ENCODE assay signal across 18 cellular contexts in genomic region chr7:86911703-86912102, GRCh38.
DNase-seq lines count a peak whose midpoint lies in the region; ATAC-seq, FAIRE-seq and TF ChIP-seq lines count a peak whose summit lies in the region.
"Had no signal": no experiment of that assay in that cellular context is flagged by ENCODE, and none has a peak within 500 bp of the region (broad histone marks: within the 10 kb centered on the region; RNA-seq: fewer than 3 reads in every experiment).

No MANE protein-coding gene starts in this region.

- TF ChIP-seq CTCF in GM12878 (IDR thresholded peaks at IDR 0.05 in 2 of 3, conservative IDR thresholded peaks at IDR 0.05 in 1 of 3; ENCODE audit: control insufficient read depth in 2 of 3, extremely low read depth in 1 of 3, insufficient read depth in 1 of 3, low read depth in 3 of 3, low read length in 3 of 3) = peak in 2 of 3 experiments; percentile 12 to 24; a peak in 1 of 6 replicates
- TF ChIP-seq CTCF in osteoblast (IDR thresholded peaks at IDR 0.05; ENCODE audit: extremely low read depth, low read depth, low read length) = peak; percentile 8

- H2AFZ ChIP-seq in GM12878 (ENCODE audit: control insufficient read depth, low read depth, low read length) (no peak overlapping the region), osteoblast (ENCODE audit: low read length) (no peak overlapping the region)

- H3K36me3 ChIP-seq in GM12878 (ENCODE audit: control insufficient read depth in 2 of 2, insufficient read depth in 2 of 2, low read length in 1 of 2) (no peaks in the 10 kb centered on the region), osteoblast (ENCODE audit: insufficient read depth, low read length) (no peaks in the 10 kb centered on the region)
- H3K36me3 ChIP-seq: HAP-1, pancreas, tibial nerve had no signal

- TF ChIP-seq RAD21 in GM12878 (IDR thresholded peaks at IDR 0.05; ENCODE audit: insufficient read depth, low read depth, low read length) = peak; percentile 16; the same call in 1 of the 2 replicates

- WGBS in GM12878 (ENCODE audit: insufficient coverage, insufficient replicate concordance, low lambda C conversion rate, missing lambda C conversion rate) = 58% methylated on average over 1 of the region's 1 CpG

- H3K79me2 ChIP-seq in GM12878 (ENCODE audit: control insufficient read depth, insufficient read depth, low read length) (no peaks in the 10 kb centered on the region), osteoblast (ENCODE audit: insufficient read depth, low read length) (no peaks in the 10 kb centered on the region)

- no peak overlapping the region for H3K9ac ChIP-seq in GM12878 (ENCODE audit: control insufficient read depth, insufficient read depth, low read length)

- H4K20me1 ChIP-seq in GM12878 (ENCODE audit: control insufficient read depth, insufficient read depth) (no peaks in the 10 kb centered on the region), osteoblast (ENCODE audit: insufficient read depth, low read length) (no peaks in the 10 kb centered on the region)

- TF ChIP-seq EP300 in GM12878 (IDR thresholded peaks at IDR 0.05; ENCODE audit: borderline replicate concordance in 1 of 2, control insufficient read depth in 1 of 2, low read depth in 2 of 2, low read length in 2 of 2) = no peak

- DNase-seq in NCI-H1436 (lab: John Stamatoyannopoulos, UW) (peak; percentile 2), NCI-H1436 treated with DMSO at 0.1 percent for 48 hours (lab: John Stamatoyannopoulos, UW) (no peak), LHCN-M2 (ENCODE audit: low read depth) (peak; percentile 11), GM12878 (ENCODE audit: low read depth, low spot score) (no peak), osteoblast (ENCODE audit: insufficient read length, low spot score, missing footprints) (no peak), MV-4-11 (lab: John Stamatoyannopoulos, UW) (no peak)
- no peak for DNase-seq in effector CD4-positive, alpha-beta T cell
- DNase-seq: activated CD8-positive, alpha-beta T cell treated with anti-CD3 and anti-CD28 coated beads, Interleukin-2, amount 10 ng/mL, durations not matched to agents 7 days and 5 days; activated naive CD4-positive, alpha-beta T cell; pancreas; stimulated activated CD8-positive, alpha-beta memory T cell treated with anti-CD3 and anti-CD28 coated beads, Interleukin-4, amount 100 ng/mL, for 48 hours had no signal

- H3K4me3 ChIP-seq in GM12878 (no peak overlapping the region), osteoblast (ENCODE audit: insufficient read depth, low read length) (no peak overlapping the region)
- H3K4me3 ChIP-seq: cardiac muscle cell, HAP-1, pancreas, tibial nerve had no signal

- no peak for TF ChIP-seq POLR2A in GM12878 (IDR thresholded peaks at IDR 0.05; ENCODE audit: low read depth, low read length)

- H3K4me1 ChIP-seq in GM12878 (ENCODE audit: control insufficient read depth, insufficient read depth, low read length) (no peaks in the 10 kb centered on the region), osteoblast (ENCODE audit: insufficient read depth, low read length) (no peaks in the 10 kb centered on the region)
- H3K4me1 ChIP-seq: HAP-1, pancreas, tibial nerve had no signal

- SMC1A ChIA-PET in GM12878 (lab: Charles Lee; ENCODE audit: uncharacterized antibody, unreplicated experiment) = interaction anchor here (1.1 kb wide), 1 partner anchor 236 kb away, joined by 3 read pairs; no protein-coding TSS in a partner anchor

- H3K4me2 ChIP-seq in GM12878 (ENCODE audit: control insufficient read depth, insufficient read depth) (no peak overlapping the region), osteoblast (ENCODE audit: insufficient read depth, low read length) (no peak overlapping the region)

- H3K27me3 ChIP-seq in GM12878 (replicated peaks in 1 of 2; ENCODE audit: control insufficient read depth in 2 of 2, insufficient read depth in 2 of 2, low read length in 1 of 2) (no peaks in the 10 kb centered on the region), osteoblast (ENCODE audit: insufficient read depth, low read length) (no peaks in the 10 kb centered on the region)
- H3K27me3 ChIP-seq: cardiac muscle cell, pancreas, tibial nerve had no signal

- intact Hi-C loops in GM12878 (cut with micrococcal nuclease; ENCODE audit: unreplicated experiment) = loop anchor here (10.0 kb wide), 1 partner anchor 57 kb away; no protein-coding TSS in a partner anchor

- H3K27ac ChIP-seq in GM12878 (ENCODE audit: control insufficient read depth, insufficient read depth) (no peak overlapping the region), osteoblast (ENCODE audit: low read depth, low read length) (no peak overlapping the region)
- H3K27ac ChIP-seq: cardiac muscle cell, pancreas, tibial nerve had no signal

- in situ Hi-C loops in GM12878 (cut with MboI) = no loop called here

- CTCF ChIA-PET in GM12878 (lab: Yijun Ruan, JAX) = interaction anchor here (1.0 to 2.6 kb wide), 8 partner anchors 11 to 1012 kb away, joined by 3 to 11 read pairs (median 3); no protein-coding TSS in a partner anchor

- FAIRE-seq in GM12878 (lab: Jason Lieb, UNC) = no peak
- FAIRE-seq: D721Med, endothelial cell of umbilical vein, pancreas, RCC 7860 had no signal

- no peaks in the 10 kb centered on the region for H3K9me3 ChIP-seq in GM12878 (replicated peaks; ENCODE audit: control insufficient read depth, insufficient read depth, low read length)
- H3K9me3 ChIP-seq in osteoblast (ENCODE audit: low read depth, low read length) = no peaks in the 10 kb centered on the region
- H3K9me3 ChIP-seq: HAP-1, pancreas, tibial nerve had no signal

- RAD21 ChIA-PET in GM12878 (lab: Charles Lee; ENCODE audit: unreplicated experiment) = interaction anchor here (1.1 to 1.7 kb wide), 3 partner anchors 11 to 239 kb away, joined by 3 to 4 read pairs (median 3); no protein-coding TSS in a partner anchor

- no TSS peak for BruUV-seq in GM12878 (replicated peaks; lab: Mats Ljungman, UMichigan)

- ATAC-seq in GM12878 (0 out of 3 replicates have a peak, but pooled peaks have one; percentile 34), HG02763 (IDR thresholded peaks at IDR 0.05; ENCODE audit: unreplicated experiment) (no peak)
- ATAC-seq: activated CD8-positive, alpha-beta T cell treated with anti-CD3 and anti-CD28 coated beads, Interleukin-2, amount 10 ng/mL, durations not matched to agents 7 days and 5 days; pancreas had no signal

- POLR2A ChIA-PET in GM12878 (lab: Charles Lee) = no interaction called here

TF ChIP-seq in GM12878, 131 proteins besides CTCF, POLR2A, EP300 and RAD21 (continues in another document):
- TF ChIP-seq ZBTB4 (CRISPR knock-in tag; IDR thresholded peaks at IDR 0.05) (no peak), CREB1 (IDR thresholded peaks at IDR 0.05; ENCODE audit: low read depth) (no peak), RAD51 (IDR thresholded peaks at IDR 0.05) (no peak), GATAD2B (conservative IDR thresholded peaks at IDR 0.05; ENCODE audit: low read depth) (no peak), MAX (IDR thresholded peaks at IDR 0.05; ENCODE audit: low read depth, low read length) (no peak), BACH1 (IDR thresholded peaks at IDR 0.05; ENCODE audit: borderline replicate concordance) (no peak), BMI1 (IDR thresholded peaks at IDR 0.05; ENCODE audit: borderline replicate concordance) (no peak), TCF7 (IDR thresholded peaks at IDR 0.05; ENCODE audit: borderline replicate concordance) (no peak), USF1 (IDR thresholded peaks at IDR 0.05; ENCODE audit: borderline replicate concordance, extremely low read length, insufficient read depth, low read depth, low read length) (no peak), RUNX3 (IDR thresholded peaks at IDR 0.05; ENCODE audit: low read length) (no peak), FOXK2 (IDR thresholded peaks at IDR 0.05) (no peak), ZZZ3 (IDR thresholded peaks at IDR 0.05; ENCODE audit: control insufficient read depth, insufficient read length, low read depth) (no peak)

Comparison
In these comparisons a context has a peak if more than half of its experiments do, and no peak if none do; other contexts are left out.
1. DNase-seq: peak in NCI-H1436 (single experiment) and LHCN-M2 (single experiment); none in NCI-H1436 treated with DMSO at 0.1 percent for 48 hours (single experiment), GM12878 (single experiment), osteoblast (single experiment), effector CD4-positive, alpha-beta T cell (single experiment) and MV-4-11 (single experiment).